In genomic region chr15:34436956-34437442, GRCh38 we compare ENCODE assay signal across 8 cellular contexts. TPM values are rescaled to one million over a fixed set of nuclear protein-coding genes. Genes with fewer than 3 reads are reported as not detected.
DNase-seq lines count a peak whose midpoint lies in the region; ATAC-seq and TF ChIP-seq lines count a peak whose summit lies in the region.

No MANE protein-coding gene starts in this region.

- no peak overlapping the region for H3K27ac Mint-ChIP-seq in nephron

- no peaks in the 10 kb centered on the region for H3K9me3 Mint-ChIP-seq in nephron

- DNase-seq in HuH-7.5 (ENCODE audit: low spot score) (peak; percentile 15), COLO829 (ENCODE audit: low spot score) (no peak)
- DNase-seq in activated CD8-positive, alpha-beta memory T cell treated with anti-CD3 and anti-CD28 coated beads, Interleukin-2, amount 50 U/mL, for 48 hours, result peak; percentile 80

- no peak for TF ChIP-seq CTCF in nephron (IDR thresholded peaks at IDR 0.05; ENCODE audit: unreplicated experiment in 3 of 3)

- peak overlapping the region; percentile 79 for H3K4me2 ChIP-seq in BLaER1

- H3K4me3 ChIP-seq in BLaER1 (peak overlapping the region; percentile 73), thymus (ENCODE audit: low read length) (peak overlapping the region; percentile 21)

- peaks cover 29% of the 10 kb centered on the region for H3K36me3 ChIP-seq in BLaER1
- no peaks in the 10 kb centered on the region for H3K36me3 ChIP-seq in thymus (ENCODE audit: control insufficient read depth, insufficient read depth)

- WGBS in thymus, result 2% methylated on average over 69 of the region's 70 CpGs

- H3K27me3 ChIP-seq in BLaER1, result no peaks in the 10 kb centered on the region
- H3K27me3 ChIP-seq in thymus (ENCODE audit: control insufficient read depth, insufficient read depth), result no peaks in the 10 kb centered on the region

- H3K4me1 ChIP-seq in BLaER1 (peaks cover 12% of the 10 kb centered on the region), thymus (ENCODE audit: control insufficient read depth, insufficient read depth, low read length) (no peaks in the 10 kb centered on the region)

- peak overlapping the region; percentile 86 to 88 (median 87) for H3K4me3 Mint-ChIP-seq in nephron

- H3K27me3 Mint-ChIP-seq in nephron (ENCODE audit: low read depth), result peaks cover 3% of the 10 kb centered on the region

- H3K9me3 ChIP-seq in BLaER1 (no peaks in the 10 kb centered on the region), thymus (ENCODE audit: control insufficient read depth) (no peaks in the 10 kb centered on the region)

- peaks cover 29% of the 10 kb centered on the region for H4K20me1 ChIP-seq in BLaER1

- peak; percentile 60 for ATAC-seq in GM19351 (IDR thresholded peaks at IDR 0.05; ENCODE audit: unreplicated experiment)
- peak; percentile 46 for ATAC-seq in esophagus mucosa

- peaks cover 22% of the 10 kb centered on the region for H3K4me1 Mint-ChIP-seq in nephron

- H3K27ac ChIP-seq in BLaER1, result peak overlapping the region; percentile 73
- H3K27ac ChIP-seq in thymus (ENCODE audit: low read depth), result no peak overlapping the region

- H3K9ac ChIP-seq in BLaER1, result peak overlapping the region; percentile 80

- H3K36me3 Mint-ChIP-seq in nephron (ENCODE audit: low read depth), result peaks cover 27% of the 10 kb centered on the region

RNA-seq across cellular contexts. Expression of gene GOLGA8A, which starts 0.6 kb away (rescaled TPM):
- total RNA-seq in esophagus mucosa, result 10.6 TPM
- polyA plus RNA-seq in thymus, result 74.7 TPM
